In the genomic region with DNA sequence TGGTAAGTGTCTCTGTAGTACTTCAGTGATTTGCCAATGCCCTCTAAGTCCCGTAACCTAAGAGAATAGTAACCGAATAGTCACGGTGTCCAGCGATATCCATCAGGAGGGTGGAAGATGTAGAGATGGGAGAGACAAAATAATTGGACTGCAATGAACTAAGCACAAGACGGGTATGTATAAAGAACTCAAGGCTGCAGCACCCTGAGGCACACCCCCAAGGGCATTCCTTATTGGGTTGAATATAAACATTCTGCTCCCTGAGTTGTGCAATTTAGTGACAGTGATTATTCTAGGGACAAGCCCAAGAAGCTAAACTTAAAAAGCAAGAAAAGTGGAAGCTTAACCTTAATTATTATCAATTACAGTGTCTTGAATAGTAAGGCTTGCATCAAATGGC, we compare ENCODE assay signal across 19 cellular contexts. TPM values are rescaled to one million over a fixed set of nuclear protein-coding genes. Genes with fewer than 3 reads are reported as not detected.
DNase-seq lines count a peak whose midpoint lies in the region; ATAC-seq, FAIRE-seq and TF ChIP-seq lines count a peak whose summit lies in the region.
"Had no signal": no experiment of that assay in that cellular context is flagged by ENCODE, and none has a peak within 500 bp of the region (broad histone marks: within the 10 kb centered on the region; RNA-seq: fewer than 3 reads in every experiment).

No MANE protein-coding gene starts in this region.

- H3K36me3 Mint-ChIP-seq in nephron progenitor cell (ENCODE audit: low read depth) = peaks cover 29% of the 10 kb centered on the region
- H3K36me3 Mint-ChIP-seq: CD8-positive, alpha-beta T cell had no signal

- H3K27me3 ChIP-seq in adipocyte (replicated peaks; ENCODE audit: control insufficient read depth, insufficient read depth, low read length) = no peaks in the 10 kb centered on the region
- no peaks in the 10 kb centered on the region for H3K27me3 ChIP-seq in mesenchymal stem cell (ENCODE audit: control insufficient read depth in 1 of 2, insufficient read depth in 1 of 2, low read length in 2 of 2)
- no peaks in the 10 kb centered on the region for H3K27me3 ChIP-seq in mammary epithelial cell (ENCODE audit: insufficient read depth, low read length)
- H3K27me3 ChIP-seq: BLaER1 had no signal

- no peak overlapping the region for H2BK120ac ChIP-seq in mesenchymal stem cell (ENCODE audit: low read depth, low read length)

- no peak overlapping the region for H3K23ac ChIP-seq in mesenchymal stem cell (ENCODE audit: low read length in 2 of 2)

- H3K27me3 Mint-ChIP-seq in nephron progenitor cell (ENCODE audit: low read depth, poor library complexity) = no peaks in the 10 kb centered on the region

- FAIRE-seq in GM12892 (lab: Jason Lieb, UNC) = peak; percentile 30
- FAIRE-seq: A549, G401.6, K562 had no signal

- no TSS peak for BruUV-seq in mammary epithelial cell (replicated peaks; lab: Mats Ljungman, UMichigan)

- no peak overlapping the region for H2BK15ac ChIP-seq in mesenchymal stem cell (ENCODE audit: low read depth, poor library complexity, severe bottlenecking)

- H3K4me3 ChIP-seq in adipocyte (ENCODE audit: low read length) = no peak overlapping the region
- H3K4me3 ChIP-seq in mesenchymal stem cell (ENCODE audit: insufficient read depth in 1 of 2, low read depth in 1 of 2, low read length in 2 of 2) = no peak overlapping the region
- no peak overlapping the region for H3K4me3 ChIP-seq in mammary epithelial cell (replicated peaks in 1 of 3; ENCODE audit: insufficient read depth in 1 of 3, low read depth in 2 of 3, low read length in 3 of 3)
- H3K4me3 ChIP-seq: A549, BLaER1, K562 had no signal

- no peak overlapping the region for H4K91ac ChIP-seq in mesenchymal stem cell (ENCODE audit: low read length)

- CTCF ChIA-PET in mammary epithelial cell (lab: Charles Lee; ENCODE audit: low non-redundant PET) = no interaction called here

- no peak overlapping the region for H2BK12ac ChIP-seq in mesenchymal stem cell (ENCODE audit: low read length in 2 of 2)

- H4K20me1 ChIP-seq in mammary epithelial cell (ENCODE audit: insufficient read depth, low read length) = no peaks in the 10 kb centered on the region
- H4K20me1 ChIP-seq: BLaER1 had no signal

- H3K36me3 ChIP-seq in adipocyte (ENCODE audit: control insufficient read depth, insufficient read depth, low read length, severe bottlenecking) (peaks cover 98% of the 10 kb centered on the region), mesenchymal stem cell (ENCODE audit: control insufficient read depth in 1 of 2, insufficient read depth in 2 of 2, low read depth in 1 of 2, low read length in 2 of 2) (peaks cover 4 to 99% of the 10 kb centered on the region in 2 experiments), mammary epithelial cell (ENCODE audit: insufficient read depth, low read length) (peaks cover 86% of the 10 kb centered on the region)

- H3K27ac ChIP-seq in mesenchymal stem cell (ENCODE audit: low read length, poor library complexity, severe bottlenecking) (no peak overlapping the region), mammary epithelial cell (ENCODE audit: insufficient read depth, low read depth, low read length) (no peak overlapping the region)
- H3K27ac ChIP-seq: 22Rv1, A549, BLaER1 had no signal

- H3K4me3 Mint-ChIP-seq in nephron progenitor cell = no peak overlapping the region
- H3K4me3 Mint-ChIP-seq: CD14-positive monocyte; CD8-positive, alpha-beta T cell; H9 had no signal

- in situ Hi-C loops in mammary epithelial cell (cut with MboI; ENCODE audit: low sequenced_read_pairs in 2 of 2) = loop anchor here in 1 of 2 donors (25.0 kb wide), 1 partner anchor 209 kb away; no protein-coding TSS in a partner anchor

- dilution Hi-C loops in mammary epithelial cell (cut with HindIII; ENCODE audit: low sequenced_read_pairs) = no loop called here

- intact Hi-C loops in mammary epithelial cell (cut with micrococcal nuclease) = no loop called here

- peaks cover 9% of the 10 kb centered on the region for H3K79me1 ChIP-seq in mesenchymal stem cell (replicated peaks; ENCODE audit: low read length, poor library complexity, severe bottlenecking)

- H4K8ac ChIP-seq in mesenchymal stem cell (ENCODE audit: low read length) = no peak overlapping the region

- H3K4me1 ChIP-seq in adipocyte (ENCODE audit: control insufficient read depth, insufficient read depth, low read length) = no peaks in the 10 kb centered on the region
- no peaks in the 10 kb centered on the region for H3K4me1 ChIP-seq in mesenchymal stem cell (ENCODE audit: control insufficient read depth, insufficient read depth, low read depth, low read length)
- H3K4me1 ChIP-seq in mammary epithelial cell (ENCODE audit: insufficient read depth, low read length) = no peaks in the 10 kb centered on the region
- H3K4me1 ChIP-seq: BLaER1 had no signal

- TF ChIP-seq POLR2A in GM12892 (IDR thresholded peaks at IDR 0.05; ENCODE audit: low read depth, low read length) = no peak

- no peak overlapping the region for H3K18ac ChIP-seq in mesenchymal stem cell (ENCODE audit: low read depth in 1 of 2, low read length in 2 of 2)

- H3K9me3 Mint-ChIP-seq in nephron progenitor cell = no peaks in the 10 kb centered on the region
- H3K9me3 Mint-ChIP-seq: CD14-positive monocyte; CD8-positive, alpha-beta T cell; H9 had no signal

- TF ChIP-seq CTCF in nephron progenitor cell (IDR thresholded peaks at IDR 0.05) = no peak
- no peak for TF ChIP-seq CTCF in mammary epithelial cell (conservative IDR thresholded peaks at IDR 0.05 in 1 of 2, IDR thresholded peaks at IDR 0.05 in 1 of 2; ENCODE audit: extremely low read depth in 1 of 2, insufficient read depth in 1 of 2, low read depth in 1 of 2, low read length in 2 of 2)

- H3K4me2 ChIP-seq in mesenchymal stem cell (ENCODE audit: low read length, poor library complexity, severe bottlenecking) (no peak overlapping the region), mammary epithelial cell (ENCODE audit: insufficient read depth, low read depth, low read length) (no peak overlapping the region)
- H3K4me2 ChIP-seq: A549, BLaER1 had no signal

- H3K9me3 ChIP-seq in adipocyte (ENCODE audit: control insufficient read depth, low read length) = no peaks in the 10 kb centered on the region
- no peaks in the 10 kb centered on the region for H3K9me3 ChIP-seq in mesenchymal stem cell (ENCODE audit: control insufficient read depth, low read length)
- H3K9me3 ChIP-seq in mammary epithelial cell (replicated peaks; ENCODE audit: insufficient read depth, low read length) = no peaks in the 10 kb centered on the region
- H3K9me3 ChIP-seq: A549, BLaER1 had no signal

- H2BK5ac ChIP-seq in mesenchymal stem cell (ENCODE audit: low read depth, low read length, poor library complexity, severe bottlenecking) = no peak overlapping the region

- H3K27ac Mint-ChIP-seq in nephron progenitor cell = no peak overlapping the region
- H3K27ac Mint-ChIP-seq: CD14-positive monocyte; CD8-positive, alpha-beta T cell; H9 had no signal

- no peak overlapping the region for H2AFZ ChIP-seq in mesenchymal stem cell (ENCODE audit: low read depth, low read length)
- no peak overlapping the region for H2AFZ ChIP-seq in mammary epithelial cell (ENCODE audit: low read depth, low read length)

- DNase-seq in AG08396 (ENCODE audit: low spot score) (peak; percentile 5), GM12892 (ENCODE audit: insufficient read length) (no peak), adipocyte (ENCODE audit: low read depth) (peak; percentile 19), mesenchymal stem cell (peak; percentile 38), nephron progenitor cell (no peak), mammary epithelial cell (no peak)
- DNase-seq: Calu3; CD8-positive, alpha-beta T cell; DMS79 treated with DMSO at 0.1 percent for 48 hours; EL; GOT3; H9 had no signal

- no peak overlapping the region for H3K4ac ChIP-seq in mesenchymal stem cell (ENCODE audit: low read depth in 1 of 2, low read length in 2 of 2)

- H3K79me2 ChIP-seq in mammary epithelial cell (ENCODE audit: insufficient read depth, low read length) = peaks cover 43% of the 10 kb centered on the region

- H3K9ac ChIP-seq in adipocyte (ENCODE audit: low read length) (no peak overlapping the region), mesenchymal stem cell (ENCODE audit: low read length) (no peak overlapping the region), mammary epithelial cell (ENCODE audit: insufficient read depth, low read length) (no peak overlapping the region)
- H3K9ac ChIP-seq: BLaER1 had no signal

- WGBS in mesenchymal stem cell = 96% methylated on average over 5 of the region's 5 CpGs
- 80% methylated on average over 5 of the region's 5 CpGs for WGBS in mammary epithelial cell (ENCODE audit: low coverage, missing lambda C conversion rate)

- H3K14ac ChIP-seq in mesenchymal stem cell (ENCODE audit: low read length in 2 of 2) = no peak overlapping the region

- H3K4me1 Mint-ChIP-seq in nephron progenitor cell = no peaks in the 10 kb centered on the region
- H3K4me1 Mint-ChIP-seq: CD14-positive monocyte, H9 had no signal

- no peak for ATAC-seq in GM21528 (IDR thresholded peaks at IDR 0.05; ENCODE audit: low FRiP score, unreplicated experiment)
- ATAC-seq: A549; CD8-positive, alpha-beta T cell; K562 had no signal

- no peak overlapping the region for H2AK5ac ChIP-seq in mesenchymal stem cell (ENCODE audit: low read length, severe bottlenecking)

RNA-seq across cellular contexts. Expression of a gene that starts 14.6 kb away (rescaled TPM):
- 38.3 TPM for polyA plus RNA-seq in GM12892 (2012; ENCODE audit: missing spikeins)
- 35.4 TPM for polyA plus RNA-seq in mesenchymal stem cell (2013, experiment 1 of 2)
- 31.9 TPM for polyA plus RNA-seq in mesenchymal stem cell (2013, experiment 2 of 2)
- 1,000 to 10,000 TPM in 1 of 2 donors, 100 to 1,000 TPM in 1; 535 to 1,158 TPM for total RNA-seq in mammary epithelial cell
- 120 TPM for polyA plus RNA-seq in mammary epithelial cell
- 464 TPM for polyA minus RNA-seq in mammary epithelial cell

Comparison
In these comparisons a context has a peak if more than half of its experiments do, and no peak if none do; other contexts are left out.
1. DNase-seq: peak in AG08396 (single experiment), adipocyte (single experiment) and mesenchymal stem cell (single experiment); none in GM12892 (single experiment), nephron progenitor cell (single experiment) and mammary epithelial cell (single experiment).